In the genomic region with DNA sequence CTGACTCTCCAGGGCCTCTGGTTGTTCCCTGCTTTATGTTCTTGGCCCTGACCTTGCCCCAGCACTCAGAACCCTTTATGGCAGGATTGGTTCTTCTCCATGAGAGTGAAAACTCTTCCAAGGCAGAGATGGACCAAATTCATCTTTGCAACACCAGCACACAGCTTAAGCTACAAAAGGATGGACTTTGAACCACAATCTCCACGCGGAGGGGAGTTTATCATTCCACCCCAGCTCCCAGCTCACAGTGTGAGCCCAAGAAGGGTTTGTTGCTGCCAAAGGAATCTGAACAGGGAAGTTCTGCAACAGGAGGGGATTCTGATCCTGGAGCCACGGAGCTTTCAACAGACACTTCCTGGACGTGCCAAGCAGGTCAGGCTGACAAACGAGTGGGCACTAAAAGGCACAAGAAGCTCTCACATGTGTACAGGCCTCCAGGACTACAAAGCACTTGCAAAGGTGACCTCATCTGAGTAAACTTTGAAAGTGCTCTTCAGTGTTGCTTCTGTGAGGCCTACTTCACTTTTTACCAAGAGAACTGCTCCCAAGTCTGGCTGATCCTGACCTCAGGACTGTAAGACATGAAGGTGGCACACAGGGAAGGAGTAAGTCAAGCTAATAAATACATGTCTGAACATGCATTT, we compare ENCODE assay signal across 1 cellular context.
TF ChIP-seq lines count a peak whose summit lies in the region.

No MANE protein-coding gene starts in this region.

TF ChIP-seq in HepG2, 621 proteins besides CTCF, POLR2A, EP300 and RAD21 (continued from another document and continues in another):
- TF ChIP-seq, protein P1, sequence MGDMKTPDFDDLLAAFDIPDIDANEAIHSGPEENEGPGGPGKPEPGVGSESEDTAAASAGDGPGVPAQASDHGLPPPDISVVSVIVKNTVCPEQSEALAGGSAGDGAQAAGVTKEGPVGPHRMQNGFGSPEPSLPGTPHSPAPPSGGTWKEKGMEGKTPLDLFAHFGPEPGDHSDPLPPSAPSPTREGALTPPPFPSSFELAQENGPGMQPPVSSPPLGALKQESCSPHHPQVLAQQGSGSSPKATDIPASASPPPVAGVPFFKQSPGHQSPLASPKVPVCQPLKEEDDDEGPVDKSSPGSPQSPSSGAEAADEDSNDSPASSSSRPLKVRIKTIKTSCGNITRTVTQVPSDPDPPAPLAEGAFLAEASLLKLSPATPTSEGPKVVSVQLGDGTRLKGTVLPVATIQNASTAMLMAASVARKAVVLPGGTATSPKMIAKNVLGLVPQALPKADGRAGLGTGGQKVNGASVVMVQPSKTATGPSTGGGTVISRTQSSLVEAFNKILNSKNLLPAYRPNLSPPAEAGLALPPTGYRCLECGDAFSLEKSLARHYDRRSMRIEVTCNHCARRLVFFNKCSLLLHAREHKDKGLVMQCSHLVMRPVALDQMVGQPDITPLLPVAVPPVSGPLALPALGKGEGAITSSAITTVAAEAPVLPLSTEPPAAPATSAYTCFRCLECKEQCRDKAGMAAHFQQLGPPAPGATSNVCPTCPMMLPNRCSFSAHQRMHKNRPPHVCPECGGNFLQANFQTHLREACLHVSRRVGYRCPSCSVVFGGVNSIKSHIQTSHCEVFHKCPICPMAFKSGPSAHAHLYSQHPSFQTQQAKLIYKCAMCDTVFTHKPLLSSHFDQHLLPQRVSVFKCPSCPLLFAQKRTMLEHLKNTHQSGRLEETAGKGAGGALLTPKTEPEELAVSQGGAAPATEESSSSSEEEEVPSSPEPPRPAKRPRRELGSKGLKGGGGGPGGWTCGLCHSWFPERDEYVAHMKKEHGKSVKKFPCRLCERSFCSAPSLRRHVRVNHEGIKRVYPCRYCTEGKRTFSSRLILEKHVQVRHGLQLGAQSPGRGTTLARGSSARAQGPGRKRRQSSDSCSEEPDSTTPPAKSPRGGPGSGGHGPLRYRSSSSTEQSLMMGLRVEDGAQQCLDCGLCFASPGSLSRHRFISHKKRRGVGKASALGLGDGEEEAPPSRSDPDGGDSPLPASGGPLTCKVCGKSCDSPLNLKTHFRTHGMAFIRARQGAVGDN (CRISPR knock-in tag; IDR thresholded peaks at IDR 0.05): peak; percentile 49; the same call in 1 of the 2 replicates
- TF ChIP-seq ZNF264 (CRISPR knock-in tag; IDR thresholded peaks at IDR 0.05) (no peak; the same call in 1 of the 2 replicates), THYN1 (CRISPR knock-in tag; IDR thresholded peaks at IDR 0.05; ENCODE audit: borderline replicate concordance, low read depth) (no peak), HOXA9 (CRISPR knock-in tag; IDR thresholded peaks at IDR 0.05; ENCODE audit: borderline replicate concordance) (no peak), ZNF496 (CRISPR knock-in tag; IDR thresholded peaks at IDR 0.05; ENCODE audit: insufficient replicate concordance) (no peak), KLF13 (CRISPR knock-in tag; IDR thresholded peaks at IDR 0.05) (0 out of 2 replicates have a peak, but pooled peaks have one; percentile 68), ZSCAN21 (CRISPR knock-in tag; IDR thresholded peaks at IDR 0.05; ENCODE audit: borderline replicate concordance) (no peak), YY1 (IDR thresholded peaks at IDR 0.05; ENCODE audit: insufficient read depth, insufficient replicate concordance, low read depth, low read length) (no peak), U2AF1 (optimal IDR thresholded peaks at IDR 0.05; ENCODE audit: low read depth, low read length) (no peak), ELF4 (CRISPR knock-in tag; IDR thresholded peaks at IDR 0.05; ENCODE audit: borderline replicate concordance) (no peak), ZNF317 (CRISPR knock-in tag; IDR thresholded peaks at IDR 0.05) (0 out of 2 replicates have a peak, but pooled peaks have one; percentile 51), ZFP1 (CRISPR knock-in tag; IDR thresholded peaks at IDR 0.05) (no peak), ZNF672 (CRISPR knock-in tag; IDR thresholded peaks at IDR 0.05) (no peak), MED8 (CRISPR knock-in tag; IDR thresholded peaks at IDR 0.05; ENCODE audit: insufficient replicate concordance) (no peak), ZNF367 (CRISPR knock-in tag; IDR thresholded peaks at IDR 0.05; ENCODE audit: borderline replicate concordance) (no peak), ZNF790 (CRISPR knock-in tag; IDR thresholded peaks at IDR 0.05; ENCODE audit: borderline replicate concordance) (no peak), ZFP36L2 (CRISPR knock-in tag; IDR thresholded peaks at IDR 0.05) (no peak), ZNF792 (CRISPR knock-in tag; IDR thresholded peaks at IDR 0.05) (peak; percentile 60; the same call in 1 of the 2 replicates), ZNF557 (CRISPR knock-in tag; IDR thresholded peaks at IDR 0.05) (no peak; the same call in 1 of the 2 replicates), HNRNPUL1 (IDR thresholded peaks at IDR 0.05; ENCODE audit: low read depth, low read length) (no peak), NCOA5 (CRISPR knock-in tag; IDR thresholded peaks at IDR 0.05) (no peak), TBX2 (CRISPR knock-in tag; IDR thresholded peaks at IDR 0.05; ENCODE audit: borderline replicate concordance) (peak; percentile 92), ONECUT2 (CRISPR knock-in tag; IDR thresholded peaks at IDR 0.05) (no peak), ZNF547 (CRISPR knock-in tag; IDR thresholded peaks at IDR 0.05) (no peak), SPEN (CRISPR knock-in tag; IDR thresholded peaks at IDR 0.05; ENCODE audit: low read depth) (peak; percentile 76; the same call in 1 of the 2 replicates), ZNF12 (CRISPR knock-in tag; IDR thresholded peaks at IDR 0.05) (no peak), POLR2AphosphoS2 (IDR thresholded peaks at IDR 0.05; ENCODE audit: low read depth, low read length) (no peak), MAZ (IDR thresholded peaks at IDR 0.05; ENCODE audit: borderline replicate concordance, low read depth, low read length) (peak; percentile 45; the same call in 1 of the 2 replicates), MAZ (CRISPR knock-in tag; IDR thresholded peaks at IDR 0.05; ENCODE audit: low read depth) (peak; percentile 30; the same call in 1 of the 2 replicates), BCL6 (CRISPR knock-in tag; IDR thresholded peaks at IDR 0.05) (no peak; the same call in 1 of the 2 replicates), RORA (CRISPR knock-in tag; IDR thresholded peaks at IDR 0.05) (no peak), ZNF501 (CRISPR knock-in tag; IDR thresholded peaks at IDR 0.05) (peak; percentile 92)
- TF ChIP-seq, protein P2, sequence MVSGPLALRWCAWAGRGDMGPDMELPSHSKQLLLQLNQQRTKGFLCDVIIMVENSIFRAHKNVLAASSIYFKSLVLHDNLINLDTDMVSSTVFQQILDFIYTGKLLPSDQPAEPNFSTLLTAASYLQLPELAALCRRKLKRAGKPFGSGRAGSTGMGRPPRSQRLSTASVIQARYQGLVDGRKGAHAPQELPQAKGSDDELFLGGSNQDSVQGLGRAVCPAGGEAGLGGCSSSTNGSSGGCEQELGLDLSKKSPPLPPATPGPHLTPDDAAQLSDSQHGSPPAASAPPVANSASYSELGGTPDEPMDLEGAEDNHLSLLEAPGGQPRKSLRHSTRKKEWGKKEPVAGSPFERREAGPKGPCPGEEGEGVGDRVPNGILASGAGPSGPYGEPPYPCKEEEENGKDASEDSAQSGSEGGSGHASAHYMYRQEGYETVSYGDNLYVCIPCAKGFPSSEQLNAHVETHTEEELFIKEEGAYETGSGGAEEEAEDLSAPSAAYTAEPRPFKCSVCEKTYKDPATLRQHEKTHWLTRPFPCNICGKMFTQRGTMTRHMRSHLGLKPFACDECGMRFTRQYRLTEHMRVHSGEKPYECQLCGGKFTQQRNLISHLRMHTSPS (CRISPR knock-in tag; IDR thresholded peaks at IDR 0.05; ENCODE audit: low read depth): peak; percentile 92
- TF ChIP-seq, protein P3, sequence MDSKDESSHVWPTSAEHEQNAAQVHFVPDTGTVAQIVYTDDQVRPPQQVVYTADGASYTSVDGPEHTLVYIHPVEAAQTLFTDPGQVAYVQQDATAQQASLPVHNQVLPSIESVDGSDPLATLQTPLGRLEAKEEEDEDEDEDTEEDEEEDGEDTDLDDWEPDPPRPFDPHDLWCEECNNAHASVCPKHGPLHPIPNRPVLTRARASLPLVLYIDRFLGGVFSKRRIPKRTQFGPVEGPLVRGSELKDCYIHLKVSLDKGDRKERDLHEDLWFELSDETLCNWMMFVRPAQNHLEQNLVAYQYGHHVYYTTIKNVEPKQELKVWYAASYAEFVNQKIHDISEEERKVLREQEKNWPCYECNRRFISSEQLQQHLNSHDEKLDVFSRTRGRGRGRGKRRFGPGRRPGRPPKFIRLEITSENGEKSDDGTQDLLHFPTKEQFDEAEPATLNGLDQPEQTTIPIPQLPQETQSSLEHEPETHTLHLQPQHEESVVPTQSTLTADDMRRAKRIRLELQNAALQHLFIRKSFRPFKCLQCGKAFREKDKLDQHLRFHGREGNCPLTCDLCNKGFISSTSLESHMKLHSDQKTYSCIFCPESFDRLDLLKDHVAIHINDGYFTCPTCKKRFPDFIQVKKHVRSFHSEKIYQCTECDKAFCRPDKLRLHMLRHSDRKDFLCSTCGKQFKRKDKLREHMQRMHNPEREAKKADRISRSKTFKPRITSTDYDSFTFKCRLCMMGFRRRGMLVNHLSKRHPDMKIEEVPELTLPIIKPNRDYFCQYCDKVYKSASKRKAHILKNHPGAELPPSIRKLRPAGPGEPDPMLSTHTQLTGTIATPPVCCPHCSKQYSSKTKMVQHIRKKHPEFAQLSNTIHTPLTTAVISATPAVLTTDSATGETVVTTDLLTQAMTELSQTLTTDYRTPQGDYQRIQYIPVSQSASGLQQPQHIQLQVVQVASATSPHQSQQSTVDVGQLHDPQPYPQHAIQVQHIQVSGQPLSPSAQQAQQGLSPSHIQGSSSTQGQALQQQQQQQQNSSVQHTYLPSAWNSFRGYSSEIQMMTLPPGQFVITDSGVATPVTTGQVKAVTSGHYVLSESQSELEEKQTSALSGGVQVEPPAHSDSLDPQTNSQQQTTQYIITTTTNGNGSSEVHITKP (CRISPR knock-in tag; IDR thresholded peaks at IDR 0.05; ENCODE audit: low read depth): peak; percentile 49; the same call in 1 of the 2 replicates
- TF ChIP-seq, protein P4, sequence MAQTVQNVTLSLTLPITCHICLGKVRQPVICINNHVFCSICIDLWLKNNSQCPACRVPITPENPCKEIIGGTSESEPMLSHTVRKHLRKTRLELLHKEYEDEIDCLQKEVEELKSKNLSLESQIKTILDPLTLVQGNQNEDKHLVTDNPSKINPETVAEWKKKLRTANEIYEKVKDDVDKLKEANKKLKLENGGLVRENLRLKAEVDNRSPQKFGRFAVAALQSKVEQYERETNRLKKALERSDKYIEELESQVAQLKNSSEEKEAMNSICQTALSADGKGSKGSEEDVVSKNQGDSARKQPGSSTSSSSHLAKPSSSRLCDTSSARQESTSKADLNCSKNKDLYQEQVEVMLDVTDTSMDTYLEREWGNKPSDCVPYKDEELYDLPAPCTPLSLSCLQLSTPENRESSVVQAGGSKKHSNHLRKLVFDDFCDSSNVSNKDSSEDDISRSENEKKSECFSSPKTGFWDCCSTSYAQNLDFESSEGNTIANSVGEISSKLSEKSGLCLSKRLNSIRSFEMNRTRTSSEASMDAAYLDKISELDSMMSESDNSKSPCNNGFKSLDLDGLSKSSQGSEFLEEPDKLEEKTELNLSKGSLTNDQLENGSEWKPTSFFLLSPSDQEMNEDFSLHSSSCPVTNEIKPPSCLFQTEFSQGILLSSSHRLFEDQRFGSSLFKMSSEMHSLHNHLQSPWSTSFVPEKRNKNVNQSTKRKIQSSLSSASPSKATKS (CRISPR knock-in tag; IDR thresholded peaks at IDR 0.05): no peak
- TF ChIP-seq, protein P5, sequence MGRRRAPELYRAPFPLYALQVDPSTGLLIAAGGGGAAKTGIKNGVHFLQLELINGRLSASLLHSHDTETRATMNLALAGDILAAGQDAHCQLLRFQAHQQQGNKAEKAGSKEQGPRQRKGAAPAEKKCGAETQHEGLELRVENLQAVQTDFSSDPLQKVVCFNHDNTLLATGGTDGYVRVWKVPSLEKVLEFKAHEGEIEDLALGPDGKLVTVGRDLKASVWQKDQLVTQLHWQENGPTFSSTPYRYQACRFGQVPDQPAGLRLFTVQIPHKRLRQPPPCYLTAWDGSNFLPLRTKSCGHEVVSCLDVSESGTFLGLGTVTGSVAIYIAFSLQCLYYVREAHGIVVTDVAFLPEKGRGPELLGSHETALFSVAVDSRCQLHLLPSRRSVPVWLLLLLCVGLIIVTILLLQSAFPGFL (CRISPR knock-in tag; IDR thresholded peaks at IDR 0.05): no peak
- TF ChIP-seq, protein P6, sequence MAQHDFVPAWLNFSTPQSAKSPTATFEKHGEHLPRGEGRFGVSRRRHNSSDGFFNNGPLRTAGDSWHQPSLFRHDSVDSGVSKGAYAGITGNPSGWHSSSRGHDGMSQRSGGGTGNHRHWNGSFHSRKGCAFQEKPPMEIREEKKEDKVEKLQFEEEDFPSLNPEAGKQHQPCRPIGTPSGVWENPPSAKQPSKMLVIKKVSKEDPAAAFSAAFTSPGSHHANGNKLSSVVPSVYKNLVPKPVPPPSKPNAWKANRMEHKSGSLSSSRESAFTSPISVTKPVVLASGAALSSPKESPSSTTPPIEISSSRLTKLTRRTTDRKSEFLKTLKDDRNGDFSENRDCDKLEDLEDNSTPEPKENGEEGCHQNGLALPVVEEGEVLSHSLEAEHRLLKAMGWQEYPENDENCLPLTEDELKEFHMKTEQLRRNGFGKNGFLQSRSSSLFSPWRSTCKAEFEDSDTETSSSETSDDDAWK (CRISPR knock-in tag; IDR thresholded peaks at IDR 0.05): no peak
- TF ChIP-seq, protein P7, sequence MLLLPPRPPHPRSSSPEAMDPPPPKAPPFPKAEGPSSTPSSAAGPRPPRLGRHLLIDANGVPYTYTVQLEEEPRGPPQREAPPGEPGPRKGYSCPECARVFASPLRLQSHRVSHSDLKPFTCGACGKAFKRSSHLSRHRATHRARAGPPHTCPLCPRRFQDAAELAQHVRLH (CRISPR knock-in tag; IDR thresholded peaks at IDR 0.05; ENCODE audit: borderline replicate concordance, low read depth): peak; percentile 52; the same call in 1 of the 2 replicates
- TF ChIP-seq, protein P8, sequence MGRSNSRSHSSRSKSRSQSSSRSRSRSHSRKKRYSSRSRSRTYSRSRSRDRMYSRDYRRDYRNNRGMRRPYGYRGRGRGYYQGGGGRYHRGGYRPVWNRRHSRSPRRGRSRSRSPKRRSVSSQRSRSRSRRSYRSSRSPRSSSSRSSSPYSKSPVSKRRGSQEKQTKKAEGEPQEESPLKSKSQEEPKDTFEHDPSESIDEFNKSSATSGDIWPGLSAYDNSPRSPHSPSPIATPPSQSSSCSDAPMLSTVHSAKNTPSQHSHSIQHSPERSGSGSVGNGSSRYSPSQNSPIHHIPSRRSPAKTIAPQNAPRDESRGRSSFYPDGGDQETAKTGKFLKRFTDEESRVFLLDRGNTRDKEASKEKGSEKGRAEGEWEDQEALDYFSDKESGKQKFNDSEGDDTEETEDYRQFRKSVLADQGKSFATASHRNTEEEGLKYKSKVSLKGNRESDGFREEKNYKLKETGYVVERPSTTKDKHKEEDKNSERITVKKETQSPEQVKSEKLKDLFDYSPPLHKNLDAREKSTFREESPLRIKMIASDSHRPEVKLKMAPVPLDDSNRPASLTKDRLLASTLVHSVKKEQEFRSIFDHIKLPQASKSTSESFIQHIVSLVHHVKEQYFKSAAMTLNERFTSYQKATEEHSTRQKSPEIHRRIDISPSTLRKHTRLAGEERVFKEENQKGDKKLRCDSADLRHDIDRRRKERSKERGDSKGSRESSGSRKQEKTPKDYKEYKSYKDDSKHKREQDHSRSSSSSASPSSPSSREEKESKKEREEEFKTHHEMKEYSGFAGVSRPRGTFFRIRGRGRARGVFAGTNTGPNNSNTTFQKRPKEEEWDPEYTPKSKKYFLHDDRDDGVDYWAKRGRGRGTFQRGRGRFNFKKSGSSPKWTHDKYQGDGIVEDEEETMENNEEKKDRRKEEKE (IDR thresholded peaks at IDR 0.05): no peak
